In genomic region chr3:148389916-148390315, GRCh38 we compare ENCODE assay signal across 16 cellular contexts.
"Had no signal": no experiment of that assay in that cellular context is flagged by ENCODE, and none has a peak within 500 bp of the region (broad histone marks: within the 10 kb centered on the region; RNA-seq: fewer than 3 reads in every experiment).

No MANE protein-coding gene starts in this region.

- H3K36me3 ChIP-seq: tibial artery had no signal

- H3K9me3 ChIP-seq: tibial artery had no signal

- H3K4me3 ChIP-seq: tibial artery had no signal

- H3K27ac ChIP-seq: epithelial cell of prostate, tibial artery had no signal

- H3K4me1 ChIP-seq: tibial artery had no signal

- DNase-seq: activated CD4-positive, alpha-beta memory T cell treated with anti-CD3 and anti-CD28 coated beads, Interleukin-2, amount 10 ng/mL, durations not matched to agents 7 days and 5 days; activated CD4-positive, alpha-beta T cell treated with anti-CD3 and anti-CD28 coated beads for 4 hours; activated gamma-delta T cell; activated T-cell treated with anti-CD3 and anti-CD28 coated beads, Interleukin-2, amount 50 U/mL, for 24 hours; amniotic stem cell; dermis blood vessel endothelial cell; hypothalamus; left ventricle myocardium superior; mesenchymal stem cell; natural killer cell; nucleus accumbens; stimulated activated CD4-positive, alpha-beta T cell treated with anti-CD3 and anti-CD28 coated beads, Interleukin-2, amount 100 ng/mL, for 48 hours; stimulated activated naive B cell treated with anti-CD40 and anti-IgM and Interleukin-4, amounts not matched to agents 10 μg/mL and 1 μg/mL and 100 μg/mL, for 72 hours; T-helper 2 cell; tibial artery had no signal

- H3K27me3 ChIP-seq: tibial artery had no signal
